In the genomic region with DNA sequence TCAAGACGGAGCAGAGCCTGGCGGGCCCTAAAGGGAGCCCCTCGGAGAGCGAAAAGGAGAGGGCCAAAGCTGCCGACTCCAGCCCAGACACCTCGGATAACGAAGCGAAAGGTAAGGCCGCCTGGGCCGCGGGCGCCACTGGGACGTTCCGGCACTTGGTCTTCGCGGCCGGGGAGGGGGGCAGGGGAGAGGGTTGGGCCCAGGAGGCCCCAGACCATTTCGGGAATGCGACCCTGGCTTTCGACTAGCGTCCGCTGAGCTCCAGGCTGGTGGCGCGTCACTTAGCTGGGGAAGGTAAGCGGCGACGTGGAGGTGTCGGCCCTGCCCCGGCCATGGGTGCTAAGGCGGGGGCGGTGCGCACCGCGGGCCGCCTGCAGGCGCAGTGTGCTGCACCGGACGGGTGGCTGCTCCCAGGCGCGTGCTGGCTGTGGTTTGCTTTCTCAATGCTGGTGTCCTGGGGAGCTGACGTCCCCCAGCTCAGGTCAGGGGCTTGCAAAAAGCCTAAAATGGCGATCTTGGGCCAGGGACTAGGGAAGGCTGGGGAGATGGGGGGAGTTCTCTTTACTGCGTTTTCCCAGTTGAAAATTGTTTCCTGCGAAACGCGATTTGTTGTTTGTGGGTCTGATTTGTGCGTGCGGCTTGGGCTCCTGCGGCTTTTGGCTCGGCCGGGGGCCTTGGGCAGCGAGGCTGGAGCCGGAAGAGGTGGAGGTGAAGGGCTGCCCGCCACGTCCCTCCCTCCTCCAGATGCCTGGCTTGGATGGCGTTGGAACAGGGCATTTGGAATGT, we compare ENCODE assay signal across 9 cellular contexts. TPM values are rescaled to one million over a fixed set of nuclear protein-coding genes. Genes with fewer than 3 reads are reported as not detected.
DNase-seq lines count a peak whose midpoint lies in the region; ATAC-seq and TF ChIP-seq lines count a peak whose summit lies in the region.
"Had no signal": no experiment of that assay in that cellular context is flagged by ENCODE, and none has a peak within 500 bp of the region (broad histone marks: within the 10 kb centered on the region; RNA-seq: fewer than 3 reads in every experiment).

No MANE protein-coding gene starts in this region.

- H3K36me3 ChIP-seq in HEK293 (ENCODE audit: control insufficient read depth in 2 of 2, insufficient read depth in 1 of 2, low read length in 2 of 2): no peaks in the 10 kb centered on the region
- H3K36me3 ChIP-seq in body of pancreas (replicated peaks in 1 of 2; ENCODE audit: insufficient read depth in 1 of 2, low read depth in 2 of 2): no peaks in the 10 kb centered on the region
- H3K36me3 ChIP-seq in muscle layer of colon (ENCODE audit: insufficient read depth, low read length): no peaks in the 10 kb centered on the region
- H3K36me3 ChIP-seq in brain microvascular endothelial cell (replicated peaks): no peaks in the 10 kb centered on the region

- H3K27ac ChIP-seq in HEK293 (ENCODE audit: extremely low read depth, low read depth, low read length) (peak overlapping the region; percentile 90), body of pancreas (no peak overlapping the region), muscle layer of colon (ENCODE audit: low read depth, low read length) (no peak overlapping the region), brain microvascular endothelial cell (no peak overlapping the region)

- no peak overlapping the region for H3K9ac ChIP-seq in muscle layer of colon (ENCODE audit: low read length)

- TF ChIP-seq CTCF in HEK293 (tag by site-specific recombination; IDR thresholded peaks at IDR 0.05): peak; percentile 20; the same call in 1 of the 2 replicates
- TF ChIP-seq CTCF in body of pancreas (IDR thresholded peaks at IDR 0.05): no peak
- TF ChIP-seq CTCF in brain microvascular endothelial cell (IDR thresholded peaks at IDR 0.05; ENCODE audit: low read depth, low read length, missing control alignments): no peak

- DNase-seq in AG08395 (ENCODE audit: low spot score) (peak; percentile 47), body of pancreas (peak in 1 of 4 donors; percentile 25), brain microvascular endothelial cell (no peak), anterior cingulate cortex (lab: John Stamatoyannopoulos, UW) (no peak)
- DNase-seq: left ventricle myocardium superior had no signal

- POLR2A ChIA-PET in HEK293 (lab: Yijun Ruan, JAX): interaction anchor here (1.2 to 2.5 kb wide), 3 partner anchors 9 to 48 kb away, joined by 4 to 16 read pairs (median 6); a partner anchor contains a TSS

- H3K9me3 ChIP-seq in HEK293 (ENCODE audit: control insufficient read depth, insufficient read depth, low read depth, low read length) (no peaks in the 10 kb centered on the region), body of pancreas (no peaks in the 10 kb centered on the region), muscle layer of colon (ENCODE audit: low read length) (no peaks in the 10 kb centered on the region)

- TF ChIP-seq POLR2A in body of pancreas (IDR thresholded peaks at IDR 0.05): no peak

- H3K4me3 ChIP-seq in HEK293 (ENCODE audit: low read depth, low read length) (peak overlapping the region; percentile 31), body of pancreas (no peak overlapping the region), muscle layer of colon (ENCODE audit: low read depth in 1 of 2, low read length in 2 of 2) (peak overlapping the region; percentile 20 to 63), brain microvascular endothelial cell (ENCODE audit: low read depth, low read length) (no peak overlapping the region)

- WGBS in body of pancreas, 2 donors: 4 to 5% methylated on average over 17 to 46 of the region's 56 CpGs

- CTCF ChIA-PET in HEK293 (lab: Yijun Ruan, JAX): interaction anchor here (0.7 to 5.8 kb wide), 21 partner anchors 12 to 587 kb away, joined by 3 to 88 read pairs (median 8); a partner anchor contains a TSS

- ATAC-seq in body of pancreas (peak; percentile 46), HG03378 (IDR thresholded peaks at IDR 0.05; ENCODE audit: unreplicated experiment) (no peak), HG02938 (IDR thresholded peaks at IDR 0.05; ENCODE audit: unreplicated experiment) (no peak)
- ATAC-seq: left ventricle myocardium superior had no signal

- in situ Hi-C loops in brain microvascular endothelial cell (cut with HindIII; ENCODE audit: low pct_ligation_motif_present, low sequenced_read_pairs): no loop called here

- intact Hi-C loops in body of pancreas (cut with DNase I): no loop called here

- H3K27me3 ChIP-seq in body of pancreas: peaks cover 0 to 91% of the 10 kb centered on the region in 2 donors
- H3K27me3 ChIP-seq in muscle layer of colon (ENCODE audit: control insufficient read depth in 1 of 2, insufficient read depth in 2 of 2, low read length in 2 of 2): peaks cover 68 to 94% of the 10 kb centered on the region in 2 donors
- peaks cover 93% of the 10 kb centered on the region for H3K27me3 ChIP-seq in brain microvascular endothelial cell (replicated peaks)

- H3K4me1 ChIP-seq in HEK293 (ENCODE audit: control insufficient read depth, insufficient read depth, low read length): peaks cover 35% of the 10 kb centered on the region
- H3K4me1 ChIP-seq in body of pancreas: peaks cover 27% of the 10 kb centered on the region
- H3K4me1 ChIP-seq in muscle layer of colon (ENCODE audit: insufficient read depth, low read length): peaks cover 20% of the 10 kb centered on the region

TF ChIP-seq in HEK293, 187 proteins besides CTCF, POLR2A, EP300 and RAD21 (continues in another document):
- TF ChIP-seq EGR2 (tag by site-specific recombination; IDR thresholded peaks at IDR 0.05; ENCODE audit: low read depth): 0 out of 2 replicates have a peak, but pooled peaks have one; percentile 22
- TF ChIP-seq ZNF423 (tag by site-specific recombination; IDR thresholded peaks at IDR 0.05): peak; percentile 43; the same call in 1 of the 2 replicates
- no peak for TF ChIP-seq ZSCAN23 (tag by site-specific recombination; IDR thresholded peaks at IDR 0.05)
- TF ChIP-seq, protein P1, sequence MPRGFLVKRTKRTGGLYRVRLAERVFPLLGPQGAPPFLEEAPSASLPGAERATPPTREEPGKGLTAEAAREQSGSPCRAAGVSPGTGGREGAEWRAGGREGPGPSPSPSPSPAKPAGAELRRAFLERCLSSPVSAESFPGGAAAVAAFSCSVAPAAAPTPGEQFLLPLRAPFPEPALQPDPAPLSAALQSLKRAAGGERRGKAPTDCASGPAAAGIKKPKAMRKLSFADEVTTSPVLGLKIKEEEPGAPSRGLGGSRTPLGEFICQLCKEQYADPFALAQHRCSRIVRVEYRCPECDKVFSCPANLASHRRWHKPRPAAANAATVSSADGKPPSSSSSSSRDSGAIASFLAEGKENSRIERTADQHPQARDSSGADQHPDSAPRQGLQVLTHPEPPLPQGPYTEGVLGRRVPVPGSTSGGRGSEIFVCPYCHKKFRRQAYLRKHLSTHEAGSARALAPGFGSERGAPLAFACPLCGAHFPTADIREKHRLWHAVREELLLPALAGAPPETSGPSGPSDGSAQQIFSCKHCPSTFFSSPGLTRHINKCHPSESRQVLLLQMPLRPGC (tag by site-specific recombination; IDR thresholded peaks at IDR 0.05): no peak
- TF ChIP-seq ZNF112 (tag by site-specific recombination; IDR thresholded peaks at IDR 0.05): no peak
- no peak for TF ChIP-seq ZBTB48 (tag by site-specific recombination; IDR thresholded peaks at IDR 0.05)
- TF ChIP-seq, protein P2, sequence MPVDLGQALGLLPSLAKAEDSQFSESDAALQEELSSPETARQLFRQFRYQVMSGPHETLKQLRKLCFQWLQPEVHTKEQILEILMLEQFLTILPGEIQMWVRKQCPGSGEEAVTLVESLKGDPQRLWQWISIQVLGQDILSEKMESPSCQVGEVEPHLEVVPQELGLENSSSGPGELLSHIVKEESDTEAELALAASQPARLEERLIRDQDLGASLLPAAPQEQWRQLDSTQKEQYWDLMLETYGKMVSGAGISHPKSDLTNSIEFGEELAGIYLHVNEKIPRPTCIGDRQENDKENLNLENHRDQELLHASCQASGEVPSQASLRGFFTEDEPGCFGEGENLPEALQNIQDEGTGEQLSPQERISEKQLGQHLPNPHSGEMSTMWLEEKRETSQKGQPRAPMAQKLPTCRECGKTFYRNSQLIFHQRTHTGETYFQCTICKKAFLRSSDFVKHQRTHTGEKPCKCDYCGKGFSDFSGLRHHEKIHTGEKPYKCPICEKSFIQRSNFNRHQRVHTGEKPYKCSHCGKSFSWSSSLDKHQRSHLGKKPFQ (tag by site-specific recombination; IDR thresholded peaks at IDR 0.05): no peak
- TF ChIP-seq ZNF600 (tag by site-specific recombination; IDR thresholded peaks at IDR 0.05): peak; percentile 64
- TF ChIP-seq, protein P3, sequence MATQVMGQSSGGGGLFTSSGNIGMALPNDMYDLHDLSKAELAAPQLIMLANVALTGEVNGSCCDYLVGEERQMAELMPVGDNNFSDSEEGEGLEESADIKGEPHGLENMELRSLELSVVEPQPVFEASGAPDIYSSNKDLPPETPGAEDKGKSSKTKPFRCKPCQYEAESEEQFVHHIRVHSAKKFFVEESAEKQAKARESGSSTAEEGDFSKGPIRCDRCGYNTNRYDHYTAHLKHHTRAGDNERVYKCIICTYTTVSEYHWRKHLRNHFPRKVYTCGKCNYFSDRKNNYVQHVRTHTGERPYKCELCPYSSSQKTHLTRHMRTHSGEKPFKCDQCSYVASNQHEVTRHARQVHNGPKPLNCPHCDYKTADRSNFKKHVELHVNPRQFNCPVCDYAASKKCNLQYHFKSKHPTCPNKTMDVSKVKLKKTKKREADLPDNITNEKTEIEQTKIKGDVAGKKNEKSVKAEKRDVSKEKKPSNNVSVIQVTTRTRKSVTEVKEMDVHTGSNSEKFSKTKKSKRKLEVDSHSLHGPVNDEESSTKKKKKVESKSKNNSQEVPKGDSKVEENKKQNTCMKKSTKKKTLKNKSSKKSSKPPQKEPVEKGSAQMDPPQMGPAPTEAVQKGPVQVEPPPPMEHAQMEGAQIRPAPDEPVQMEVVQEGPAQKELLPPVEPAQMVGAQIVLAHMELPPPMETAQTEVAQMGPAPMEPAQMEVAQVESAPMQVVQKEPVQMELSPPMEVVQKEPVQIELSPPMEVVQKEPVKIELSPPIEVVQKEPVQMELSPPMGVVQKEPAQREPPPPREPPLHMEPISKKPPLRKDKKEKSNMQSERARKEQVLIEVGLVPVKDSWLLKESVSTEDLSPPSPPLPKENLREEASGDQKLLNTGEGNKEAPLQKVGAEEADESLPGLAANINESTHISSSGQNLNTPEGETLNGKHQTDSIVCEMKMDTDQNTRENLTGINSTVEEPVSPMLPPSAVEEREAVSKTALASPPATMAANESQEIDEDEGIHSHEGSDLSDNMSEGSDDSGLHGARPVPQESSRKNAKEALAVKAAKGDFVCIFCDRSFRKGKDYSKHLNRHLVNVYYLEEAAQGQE (tag by site-specific recombination; IDR thresholded peaks at IDR 0.05): no peak

RNA-seq across cellular contexts. Expression of a gene that starts 1.1 kb away (rescaled TPM):
- total RNA-seq in body of pancreas: not detected
- total RNA-seq: left ventricle myocardium superior had no signal

RNA-seq across cellular contexts. Expression of a gene that starts 11.3 kb away (rescaled TPM):
- total RNA-seq in body of pancreas: not detected
- total RNA-seq: left ventricle myocardium superior had no signal

RNA-seq across cellular contexts. Expression of a gene that starts 13.2 kb away (rescaled TPM):
- total RNA-seq in body of pancreas: not detected
- total RNA-seq: left ventricle myocardium superior had no signal

RNA-seq across cellular contexts. Expression of a gene that starts 13.9 kb away (rescaled TPM):
- total RNA-seq in body of pancreas: not detected
- total RNA-seq: left ventricle myocardium superior had no signal

RNA-seq across cellular contexts. Expression of a gene that starts 22.7 kb away (rescaled TPM):
- not detected for total RNA-seq in body of pancreas
- total RNA-seq: left ventricle myocardium superior had no signal

Comparison
In these comparisons a context has a peak if more than half of its experiments do, and no peak if none do; other contexts are left out.
1. H3K4me3 ChIP-seq: peak in HEK293 (single experiment) and muscle layer of colon (2 of 2); none in body of pancreas (0 of 2) and brain microvascular endothelial cell (single experiment).